14 cellular contexts compared by ENCODE assay signal in genomic region chr1:44946720-44947059, GRCh38. TPM values are rescaled to one million over a fixed set of nuclear protein-coding genes. Genes with fewer than 3 reads are reported as not detected.
DNase-seq lines count a peak whose midpoint lies in the region; ATAC-seq and TF ChIP-seq lines count a peak whose summit lies in the region.
"Had no signal": no experiment of that assay in that cellular context is flagged by ENCODE, and none has a peak within 500 bp of the region (broad histone marks: within the 10 kb centered on the region; RNA-seq: fewer than 3 reads in every experiment).

No MANE protein-coding gene starts in this region.

- no peak overlapping the region for H4K91ac ChIP-seq in IMR-90 (ENCODE audit: insufficient read depth, low read depth, low read length)

- DNase-seq in IMR-90 (no peak), right cardiac atrium (no peak), DMS53 (lab: John Stamatoyannopoulos, UW) (no peak), GF-D8 (lab: John Stamatoyannopoulos, UW) (no peak), NCI-H1436 treated with DMSO at 0.1 percent for 48 hours (lab: John Stamatoyannopoulos, UW) (no peak), MM.1S (no peak)
- DNase-seq in activated naive CD8-positive, alpha-beta T cell treated with anti-CD3 and anti-CD28 coated beads, Interleukin-2, amount 50 U/mL, for 24 hours, result no peak
- DNase-seq in stimulated activated naive CD8-positive, alpha-beta T cell treated with anti-CD3 and anti-CD28 coated beads, Interleukin-15, amount 100 ng/mL, for 72 hours, result no peak
- DNase-seq: activated CD4-positive, alpha-beta T cell treated with anti-CD3 and anti-CD28 coated beads, Interleukin-2, amount 10 ng/mL, durations not matched to agents 7 days and 5 days; activated naive CD4-positive, alpha-beta T cell treated with anti-CD3 and anti-CD28 coated beads, Interleukin-2, amount 50 U/mL, for 16 hours; COR-L47; stimulated activated CD4-positive, alpha-beta T cell treated with anti-CD3 and anti-CD28 coated beads, Interleukin-4, amount 100 ng/mL, for 4 hours had no signal

- peaks cover 28% of the 10 kb centered on the region for H3K4me1 Mint-ChIP-seq in activated naive CD8-positive, alpha-beta T cell treated with anti-CD3 and anti-CD28 coated beads, Interleukin-2, amount 50 U/mL, for 24 hours
- peaks cover 33% of the 10 kb centered on the region for H3K4me1 Mint-ChIP-seq in stimulated activated naive CD8-positive, alpha-beta T cell treated with anti-CD3 and anti-CD28 coated beads, Interleukin-15, amount 100 ng/mL, for 72 hours

- peak overlapping the region; percentile 9 for H3K4me3 Mint-ChIP-seq in activated naive CD8-positive, alpha-beta T cell treated with anti-CD3 and anti-CD28 coated beads, Interleukin-2, amount 50 U/mL, for 24 hours
- H3K4me3 Mint-ChIP-seq in stimulated activated naive CD8-positive, alpha-beta T cell treated with anti-CD3 and anti-CD28 coated beads, Interleukin-15, amount 100 ng/mL, for 72 hours, result no peak overlapping the region
- H3K4me3 Mint-ChIP-seq: activated CD4-positive, alpha-beta T cell treated with anti-CD3 and anti-CD28 coated beads, Interleukin-2, amount 10 ng/mL, durations not matched to agents 7 days and 5 days had no signal

- intact Hi-C loops in IMR-90 (cut with micrococcal nuclease), result loop anchor here (5.0 kb wide), 1 partner anchor 41 kb away; the partner anchor contains the start of gene EIF2B3
- intact Hi-C loops in right cardiac atrium (cut with DNase I), result no loop called here

- no peaks in the 10 kb centered on the region for H3K9me2 ChIP-seq in MM.1S (replicated peaks; ENCODE audit: insufficient read depth, low read length)

- H3K4me3 ChIP-seq in IMR-90 (ENCODE audit: insufficient read depth, low read depth, low read length) (no peak overlapping the region), right cardiac atrium (ENCODE audit: low read length) (no peak overlapping the region), MM.1S (ENCODE audit: low read length) (no peak overlapping the region)
- H3K4me3 ChIP-seq: lung, testis had no signal

- no peak for TF ChIP-seq POLR2A in IMR-90 (IDR thresholded peaks at IDR 0.05; ENCODE audit: low read depth, low read length)

- H3K36me3 Mint-ChIP-seq in activated naive CD8-positive, alpha-beta T cell treated with anti-CD3 and anti-CD28 coated beads, Interleukin-2, amount 50 U/mL, for 24 hours (ENCODE audit: low read depth), result peaks cover 5% of the 10 kb centered on the region

- no peak overlapping the region for H3K18ac ChIP-seq in IMR-90 (ENCODE audit: low read depth, low read length)

- no peak overlapping the region for H2AK5ac ChIP-seq in IMR-90 (ENCODE audit: low read depth, low read length)

- H3K4ac ChIP-seq in IMR-90 (ENCODE audit: low read depth, low read length), result peak overlapping the region; percentile 4; the same call in 1 of the 2 replicates

- H3K9me3 ChIP-seq in IMR-90 (ENCODE audit: control insufficient read depth, insufficient read depth, low read length), result no peaks in the 10 kb centered on the region
- no peaks in the 10 kb centered on the region for H3K9me3 ChIP-seq in right cardiac atrium (ENCODE audit: control insufficient read depth, low read length)
- H3K9me3 ChIP-seq in MM.1S (replicated peaks; ENCODE audit: insufficient read depth, low read length), result no peaks in the 10 kb centered on the region
- H3K9me3 ChIP-seq: testis had no signal

- H3F3A ChIP-seq in MM.1S (ENCODE audit: insufficient read depth, low read length), result no peaks in the 10 kb centered on the region; the same call in 1 of the 2 replicates

- ATAC-seq in IMR-90 (ENCODE audit: low read depth) (peak; percentile 48; the same call in 1 of the 2 replicates), right cardiac atrium (peak in 1 of 2 donors; percentile 12)
- no peak for ATAC-seq in activated naive CD8-positive, alpha-beta T cell treated with anti-CD3 and anti-CD28 coated beads, Interleukin-2, amount 50 U/mL, for 24 hours
- ATAC-seq in stimulated activated naive CD8-positive, alpha-beta T cell treated with anti-CD3 and anti-CD28 coated beads, Interleukin-15, amount 100 ng/mL, for 72 hours, result no peak

- peaks cover 14% of the 10 kb centered on the region for H3K9me1 ChIP-seq in IMR-90 (ENCODE audit: insufficient read depth, low read length)

- H3K79me1 ChIP-seq in IMR-90 (ENCODE audit: low read depth in 1 of 2, low read length in 2 of 2), result peaks cover 15 to 40% of the 10 kb centered on the region in 2 experiments; a peak in 3 of 4 replicates

- dilution Hi-C loops in IMR-90 (cut with HindIII; ENCODE audit: low sequenced_read_pairs, unreplicated experiment), result no loop called here

- H3K27ac ChIP-seq in IMR-90 (ENCODE audit: insufficient read depth, low read length) (peak overlapping the region; percentile 13; the same call in 1 of the 2 replicates), right cardiac atrium (ENCODE audit: low read length) (peak overlapping the region; percentile 7), MM.1S (ENCODE audit: low read length) (no peak overlapping the region)

- H3K27me3 ChIP-seq in IMR-90 (ENCODE audit: control insufficient read depth, insufficient read depth, low read length) (no peaks in the 10 kb centered on the region), right cardiac atrium (ENCODE audit: control insufficient read depth, insufficient read depth) (no peaks in the 10 kb centered on the region), MM.1S (replicated peaks; ENCODE audit: insufficient read depth, low read length) (no peaks in the 10 kb centered on the region)
- H3K27me3 ChIP-seq: testis had no signal

- no CpG with 5 or more reads among the region's 1 CpG for WGBS in IMR-90 (ENCODE audit: extremely low coverage in 2 of 2, insufficient read length in 1 of 2), 2 experiments
- WGBS in right cardiac atrium, result 51% methylated on average over 1 of the region's 1 CpG

- no peaks in the 10 kb centered on the region for H3K36me3 ChIP-seq in IMR-90 (ENCODE audit: control insufficient read depth, insufficient read depth, low read length)
- H3K36me3 ChIP-seq in MM.1S (replicated peaks; ENCODE audit: insufficient read depth, low read length), result no peaks in the 10 kb centered on the region

- no TSS peak for BruUV-seq in IMR-90 (replicated peaks; lab: Mats Ljungman, UMichigan)

- POLR2A ChIA-PET in IMR-90 (lab: Charles Lee; ENCODE audit: unreplicated experiment), result no interaction called here

- H2BK5ac ChIP-seq in IMR-90 (ENCODE audit: low read depth, low read length, poor library complexity, severe bottlenecking), result peak overlapping the region; percentile 22

- H4K5ac ChIP-seq in IMR-90 (ENCODE audit: low read depth, low read length), result no peak overlapping the region

- no peak overlapping the region for H2BK15ac ChIP-seq in IMR-90 (ENCODE audit: low read depth, low read length)

- H2AFZ ChIP-seq in IMR-90 (replicated peaks; ENCODE audit: low read length, poor library complexity) (no peak overlapping the region), MM.1S (ENCODE audit: low read length) (no peak overlapping the region)

- H3K14ac ChIP-seq in IMR-90 (replicated peaks; ENCODE audit: low read depth, low read length), result no peak overlapping the region

- H3K9ac ChIP-seq in IMR-90 (ENCODE audit: low read depth, low read length) (no peak overlapping the region), MM.1S (ENCODE audit: low read length) (no peak overlapping the region)

- H3K79me2 ChIP-seq in MM.1S (ENCODE audit: low read length), result 0 out of 2 replicates have a peak, but pooled peaks cover 3% of the 10 kb centered on the region

- peaks cover 16% of the 10 kb centered on the region for H3K4me1 ChIP-seq in IMR-90 (ENCODE audit: control insufficient read depth, insufficient read depth, low read length)
- H3K4me1 ChIP-seq in right cardiac atrium (ENCODE audit: control insufficient read depth, insufficient read depth, low read length), result peaks cover 6% of the 10 kb centered on the region
- 0 out of 2 replicates have a peak, but pooled peaks cover 5% of the 10 kb centered on the region for H3K4me1 ChIP-seq in MM.1S (ENCODE audit: low read length)

- H2AK9ac ChIP-seq in IMR-90 (replicated peaks; ENCODE audit: low read depth, low read length, poor library complexity), result no peak overlapping the region

- H3K56ac ChIP-seq in IMR-90 (ENCODE audit: extremely low read depth, insufficient read depth, low read length), result no peak overlapping the region

- no peaks in the 10 kb centered on the region for H3K27me3 Mint-ChIP-seq in activated naive CD8-positive, alpha-beta T cell treated with anti-CD3 and anti-CD28 coated beads, Interleukin-2, amount 50 U/mL, for 24 hours
- H3K27me3 Mint-ChIP-seq in stimulated activated naive CD8-positive, alpha-beta T cell treated with anti-CD3 and anti-CD28 coated beads, Interleukin-15, amount 100 ng/mL, for 72 hours, result no peaks in the 10 kb centered on the region
- H3K27me3 Mint-ChIP-seq: activated CD4-positive, alpha-beta T cell treated with anti-CD3 and anti-CD28 coated beads, Interleukin-2, amount 10 ng/mL, durations not matched to agents 7 days and 5 days had no signal

- H4K20me1 ChIP-seq in IMR-90 (ENCODE audit: insufficient read depth, low read length), result peaks cover 13% of the 10 kb centered on the region
- no peaks in the 10 kb centered on the region for H4K20me1 ChIP-seq in MM.1S (ENCODE audit: insufficient read depth, low read length)

- H3K9me3 Mint-ChIP-seq in activated naive CD8-positive, alpha-beta T cell treated with anti-CD3 and anti-CD28 coated beads, Interleukin-2, amount 50 U/mL, for 24 hours, result no peaks in the 10 kb centered on the region
- no peaks in the 10 kb centered on the region for H3K9me3 Mint-ChIP-seq in stimulated activated naive CD8-positive, alpha-beta T cell treated with anti-CD3 and anti-CD28 coated beads, Interleukin-15, amount 100 ng/mL, for 72 hours
- H3K9me3 Mint-ChIP-seq: activated CD4-positive, alpha-beta T cell treated with anti-CD3 and anti-CD28 coated beads, Interleukin-2, amount 10 ng/mL, durations not matched to agents 7 days and 5 days had no signal

- no peak overlapping the region for H3K23ac ChIP-seq in IMR-90 (ENCODE audit: low read depth, low read length)

- no peak overlapping the region for H2BK120ac ChIP-seq in IMR-90 (ENCODE audit: low read depth, low read length)

- no peak for TF ChIP-seq CTCF in IMR-90 (conservative IDR thresholded peaks at IDR 0.05; ENCODE audit: low read depth, low read length)
- TF ChIP-seq CTCF in MM.1S (IDR thresholded peaks at IDR 0.05; ENCODE audit: low read length), result no peak

- CTCF ChIA-PET in IMR-90 (lab: Yijun Ruan, JAX), result interaction anchor here (1.0 kb wide), 1 partner anchor 10 kb away, joined by 3 read pairs; no protein-coding TSS in a partner anchor

- no peak for TF ChIP-seq RAD21 in IMR-90 (IDR thresholded peaks at IDR 0.05; ENCODE audit: low read length)

- H3K4me2 ChIP-seq in IMR-90 (ENCODE audit: low read depth, low read length) (peak overlapping the region; percentile 82), MM.1S (ENCODE audit: low read depth, low read length) (no peak overlapping the region)

- in situ Hi-C loops in IMR-90 (cut with MboI; ENCODE audit: low sequenced_read_pairs), result no loop called here

- H4K8ac ChIP-seq in IMR-90 (ENCODE audit: low read depth in 2 of 2, low read length in 2 of 2), result no peak overlapping the region

- peak overlapping the region; percentile 48 for H3K27ac Mint-ChIP-seq in activated naive CD8-positive, alpha-beta T cell treated with anti-CD3 and anti-CD28 coated beads, Interleukin-2, amount 50 U/mL, for 24 hours
- peak overlapping the region; percentile 63 to 78 for H3K27ac Mint-ChIP-seq in stimulated activated naive CD8-positive, alpha-beta T cell treated with anti-CD3 and anti-CD28 coated beads, Interleukin-15, amount 100 ng/mL, for 72 hours
- H3K27ac Mint-ChIP-seq: activated CD4-positive, alpha-beta T cell treated with anti-CD3 and anti-CD28 coated beads, Interleukin-2, amount 10 ng/mL, durations not matched to agents 7 days and 5 days had no signal

- no peak overlapping the region for H2BK20ac ChIP-seq in IMR-90 (ENCODE audit: low read depth, low read length)

RNA-seq across cellular contexts. Expression of gene EIF2B3, which starts 39.7 kb away (rescaled TPM):
- 63.3 and 77.8 TPM in 2 replicates for total RNA-seq in IMR-90 (2012; rRNA removed)
- 33.7 and 36.6 TPM in 2 replicates for polyA plus RNA-seq in IMR-90 (2012; rRNA removed)
- 9.4 and 19.0 TPM in 2 replicates for polyA plus RNA-seq in IMR-90 (2012; cell fraction: cytosol; rRNA removed)
- polyA plus RNA-seq in IMR-90 (2012; cell fraction: nucleus; rRNA removed; ENCODE audit: low replicate concordance), result 3.5 and 14.0 TPM in 2 replicates
- total RNA-seq in right cardiac atrium, result 10 to 100 TPM; 28.9 to 37.1 (median 31.9) TPM
- 32.9 TPM for polyA plus RNA-seq in right cardiac atrium
